Comparison of ENCODE assay signal across 8 cellular contexts in genomic region chr3:25594007-25594502, GRCh38.
A peak's percentile ranks its signal among the peaks of the same experiment; 100 is the strongest.
DNase-seq lines count a peak whose midpoint lies in the region; ATAC-seq and TF ChIP-seq lines count a peak whose summit lies in the region.

No MANE protein-coding gene starts in this region.

- peak; percentile 36 for ATAC-seq in GM19025 (IDR thresholded peaks at IDR 0.05; ENCODE audit: low read depth, unreplicated experiment)
- ATAC-seq in HG02870 (IDR thresholded peaks at IDR 0.05; ENCODE audit: unreplicated experiment), result no peak
- ATAC-seq in GM19324 (IDR thresholded peaks at IDR 0.05; ENCODE audit: low FRiP score, unreplicated experiment), result no peak

- no peak overlapping the region for H4K8ac ChIP-seq in trophoblast cell (ENCODE audit: low read depth, low read length)

- DNase-seq in Caki2 (ENCODE audit: low read depth) (peak; percentile 67), HT-29 (ENCODE audit: low spot score) (peak; percentile 52), SW480 (ENCODE audit: low spot score) (peak; percentile 66), foreskin fibroblast (peak; percentile 63 to 84), trophoblast cell (peak; percentile 12 to 75)

- H2BK12ac ChIP-seq in trophoblast cell (ENCODE audit: low read length), result no peak overlapping the region

- no peak overlapping the region for H3K4me2 ChIP-seq in trophoblast cell (ENCODE audit: low read length)

- H2AK5ac ChIP-seq in trophoblast cell (ENCODE audit: low read length), result no peak overlapping the region

- peaks cover 1% of the 10 kb centered on the region for H3K79me2 ChIP-seq in trophoblast cell (ENCODE audit: control insufficient read depth, insufficient read depth, low read length, poor library complexity)

- no peak overlapping the region for H3K18ac ChIP-seq in trophoblast cell (ENCODE audit: low read length)

- no peak overlapping the region for H3K4ac ChIP-seq in trophoblast cell (ENCODE audit: low read depth, low read length)

- H3K27ac ChIP-seq in trophoblast cell (ENCODE audit: low read depth, low read length), result no peak overlapping the region

- H2BK5ac ChIP-seq in trophoblast cell (ENCODE audit: low read depth, low read length, poor library complexity), result no peak overlapping the region

- H3K4me3 ChIP-seq in foreskin fibroblast (ENCODE audit: low read depth in 1 of 2, low read length in 2 of 2) (no peak overlapping the region), trophoblast cell (ENCODE audit: low read depth, low read length) (no peak overlapping the region)

- no peaks in the 10 kb centered on the region for H3K27me3 ChIP-seq in trophoblast cell (ENCODE audit: insufficient read depth, low read length)

- in situ Hi-C loops in Caki2 (cut with HindIII; ENCODE audit: low pct_unique_long_range_greater_than_20kb, low sequenced_read_pairs), result no loop called here

- H4K91ac ChIP-seq in trophoblast cell (ENCODE audit: low read depth, low read length), result no peak overlapping the region

- H3K79me1 ChIP-seq in trophoblast cell (ENCODE audit: low read length), result peaks cover 15% of the 10 kb centered on the region

- H3K14ac ChIP-seq in trophoblast cell (ENCODE audit: low read length), result no peak overlapping the region

- H3K4me1 ChIP-seq in trophoblast cell (ENCODE audit: control insufficient read depth in 1 of 2, insufficient read depth in 2 of 2, low read length in 2 of 2), result peaks cover 4 to 10% of the 10 kb centered on the region in 2 experiments

- no peak overlapping the region for H4K12ac ChIP-seq in trophoblast cell (ENCODE audit: low read depth, low read length)

- H2AFZ ChIP-seq in trophoblast cell (ENCODE audit: insufficient read depth, low read length, poor library complexity), result no peak overlapping the region

- no peaks in the 10 kb centered on the region for H3K9me3 ChIP-seq in trophoblast cell (ENCODE audit: insufficient read depth, low read depth, low read length)

- no peak overlapping the region for H2BK120ac ChIP-seq in trophoblast cell (ENCODE audit: insufficient read depth, low read length, poor library complexity)

- no CpG with 5 or more reads among the region's 1 CpG for WGBS in trophoblast cell (ENCODE audit: extremely low coverage, insufficient coverage, insufficient read length)

- TF ChIP-seq CTCF in foreskin fibroblast (IDR thresholded peaks at IDR 0.05; ENCODE audit: low read depth, low read length), result peak; percentile 71

- no peak overlapping the region for H3K23ac ChIP-seq in trophoblast cell (ENCODE audit: low read length)

- peaks cover 0 to 2% of the 10 kb centered on the region in 2 experiments for H3K36me3 ChIP-seq in trophoblast cell (ENCODE audit: control insufficient read depth in 1 of 2, insufficient read depth in 2 of 2, low read length in 2 of 2)

- H3K9ac ChIP-seq in trophoblast cell (ENCODE audit: low read length), result no peak overlapping the region
